8 cellular contexts compared by ENCODE assay signal in the genomic region with DNA sequence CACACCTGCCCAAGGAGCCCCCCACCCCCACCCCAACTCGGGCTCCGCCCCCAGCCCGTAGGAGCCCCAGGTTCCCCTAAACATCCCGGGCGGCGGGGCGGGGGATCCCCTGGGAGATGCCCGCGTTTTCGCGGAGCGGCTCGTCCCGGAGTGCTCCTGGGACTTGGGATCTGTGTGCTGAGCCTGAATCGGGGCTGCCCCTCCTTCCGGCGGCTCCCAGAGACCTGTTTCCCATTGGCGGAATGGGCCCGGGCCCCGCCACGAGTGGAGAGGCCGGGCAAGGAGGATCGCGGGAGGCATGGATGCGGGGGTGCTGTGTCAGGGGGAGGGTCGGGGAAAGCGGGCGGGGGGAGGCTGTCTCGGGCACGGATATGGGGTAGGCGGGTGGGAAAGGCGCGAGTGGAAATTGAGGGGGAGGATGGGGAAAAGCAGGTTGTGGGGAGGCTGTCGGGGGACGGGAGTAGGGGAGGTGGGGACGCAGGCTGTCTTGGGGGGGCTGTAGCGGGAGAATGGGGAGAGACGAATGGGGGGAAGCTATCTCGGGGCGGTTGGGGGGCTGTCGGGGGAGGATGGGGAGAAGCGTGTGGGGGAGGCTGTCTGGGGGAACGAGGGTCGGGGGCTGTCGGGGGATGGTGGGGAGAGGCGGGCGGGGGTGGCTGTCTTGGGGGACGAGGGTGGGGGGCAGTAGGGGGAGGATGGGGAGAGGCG. TPM values are rescaled to one million over a fixed set of nuclear protein-coding genes. Genes with fewer than 3 reads are reported as not detected.
DNase-seq lines count a peak whose midpoint lies in the region; ATAC-seq and TF ChIP-seq lines count a peak whose summit lies in the region.

No MANE protein-coding gene starts in this region.

- no peaks in the 10 kb centered on the region for H3K4me1 ChIP-seq in upper lobe of right lung

- TF ChIP-seq CTCF in upper lobe of right lung (IDR thresholded peaks at IDR 0.05): no peak

- H3K4me3 Mint-ChIP-seq in activated naive CD8-positive, alpha-beta T cell treated with anti-CD3 and anti-CD28 coated beads for 36 hours: peak overlapping the region; percentile 32
- no peak overlapping the region for H3K4me3 Mint-ChIP-seq in activated naive CD8-positive, alpha-beta T cell treated with anti-CD3 and anti-CD28 coated beads, Interleukin-2, amount 50 U/mL, for 24 hours

- no peak for ATAC-seq in activated naive CD8-positive, alpha-beta T cell treated with anti-CD3 and anti-CD28 coated beads, Interleukin-2, amount 50 U/mL, for 24 hours
- peak; percentile 29 for ATAC-seq in upper lobe of right lung

- H3K9me3 Mint-ChIP-seq in activated naive CD8-positive, alpha-beta T cell treated with anti-CD3 and anti-CD28 coated beads for 36 hours: no peaks in the 10 kb centered on the region
- no peaks in the 10 kb centered on the region for H3K9me3 Mint-ChIP-seq in activated naive CD8-positive, alpha-beta T cell treated with anti-CD3 and anti-CD28 coated beads, Interleukin-2, amount 50 U/mL, for 24 hours

- peaks cover 2% of the 10 kb centered on the region for H3K4me1 Mint-ChIP-seq in activated naive CD8-positive, alpha-beta T cell treated with anti-CD3 and anti-CD28 coated beads for 36 hours
- peaks cover 9% of the 10 kb centered on the region for H3K4me1 Mint-ChIP-seq in activated naive CD8-positive, alpha-beta T cell treated with anti-CD3 and anti-CD28 coated beads, Interleukin-2, amount 50 U/mL, for 24 hours

- no peak overlapping the region for H3K27ac ChIP-seq in upper lobe of right lung

- intact Hi-C loops in upper lobe of right lung (cut with DNase I): no loop called here

- H3K9me3 ChIP-seq in upper lobe of right lung: no peaks in the 10 kb centered on the region

- H3K36me3 Mint-ChIP-seq in activated naive CD8-positive, alpha-beta T cell treated with anti-CD3 and anti-CD28 coated beads for 36 hours: peaks cover 3% of the 10 kb centered on the region
- H3K36me3 Mint-ChIP-seq in activated naive CD8-positive, alpha-beta T cell treated with anti-CD3 and anti-CD28 coated beads, Interleukin-2, amount 50 U/mL, for 24 hours (ENCODE audit: low read depth): peaks cover 9% of the 10 kb centered on the region

- peak overlapping the region; percentile 16 for H3K4me3 ChIP-seq in upper lobe of right lung

- H3K27me3 Mint-ChIP-seq in activated naive CD8-positive, alpha-beta T cell treated with anti-CD3 and anti-CD28 coated beads for 36 hours: no peaks in the 10 kb centered on the region
- H3K27me3 Mint-ChIP-seq in activated naive CD8-positive, alpha-beta T cell treated with anti-CD3 and anti-CD28 coated beads, Interleukin-2, amount 50 U/mL, for 24 hours: no peaks in the 10 kb centered on the region

- DNase-seq in activated naive CD8-positive, alpha-beta T cell treated with anti-CD3 and anti-CD28 coated beads for 36 hours: no peak
- no peak for DNase-seq in activated naive CD8-positive, alpha-beta T cell treated with anti-CD3 and anti-CD28 coated beads, Interleukin-2, amount 50 U/mL, for 24 hours
- peak; percentile 4 for DNase-seq in amniotic epithelial cell (ENCODE audit: low read depth)
- DNase-seq in iPS-NIHi7 (ENCODE audit: extremely low spot score): peak; percentile 77
- DNase-seq in upper lobe of right lung: peak; percentile 69
- no peak for DNase-seq in SHP77 treated with DMSO at 0.1 percent for 48 hours (lab: John Stamatoyannopoulos, UW)
- DNase-seq in stimulated activated CD8-positive, alpha-beta memory T cell treated with anti-CD3 and anti-CD28 coated beads, Interleukin-4, amount 100 ng/mL, for 48 hours: no peak
- DNase-seq in retina: no peak

- peaks cover 23% of the 10 kb centered on the region for H3K36me3 ChIP-seq in upper lobe of right lung

- H3K27ac Mint-ChIP-seq in activated naive CD8-positive, alpha-beta T cell treated with anti-CD3 and anti-CD28 coated beads for 36 hours: no peak overlapping the region
- H3K27ac Mint-ChIP-seq in activated naive CD8-positive, alpha-beta T cell treated with anti-CD3 and anti-CD28 coated beads, Interleukin-2, amount 50 U/mL, for 24 hours: no peak overlapping the region

- no peaks in the 10 kb centered on the region for H3K27me3 ChIP-seq in upper lobe of right lung

RNA-seq across cellular contexts. Expression of gene BHLHA15, which starts 0.6 kb away (rescaled TPM):
- 1 to 10 TPM in 1 of 2 experiments, under 1 TPM in 1; 0.76 to 2.0 TPM for total RNA-seq in activated naive CD8-positive, alpha-beta T cell treated with anti-CD3 and anti-CD28 coated beads for 36 hours
- total RNA-seq in upper lobe of right lung: 0.81 TPM

RNA-seq across cellular contexts. Expression of gene TECPR1, which starts 41.4 kb away (rescaled TPM):
- 10 to 100 TPM; 18.3 to 25.6 TPM for total RNA-seq in activated naive CD8-positive, alpha-beta T cell treated with anti-CD3 and anti-CD28 coated beads for 36 hours
- total RNA-seq in upper lobe of right lung: 55.2 TPM

Comparison
In these comparisons a context has a peak if more than half of its experiments do, and no peak if none do; other contexts are left out.
1. DNase-seq: peak in amniotic epithelial cell (single experiment), iPS-NIHi7 (single experiment) and upper lobe of right lung (single experiment); none in activated naive CD8-positive, alpha-beta T cell treated with anti-CD3 and anti-CD28 coated beads for 36 hours (single experiment), activated naive CD8-positive, alpha-beta T cell treated with anti-CD3 and anti-CD28 coated beads, Interleukin-2, amount 50 U/mL, for 24 hours (single experiment), SHP77 treated with DMSO at 0.1 percent for 48 hours (single experiment), stimulated activated CD8-positive, alpha-beta memory T cell treated with anti-CD3 and anti-CD28 coated beads, Interleukin-4, amount 100 ng/mL, for 48 hours (single experiment) and retina (single experiment).